23 cellular contexts compared by ENCODE assay signal in the genomic region with DNA sequence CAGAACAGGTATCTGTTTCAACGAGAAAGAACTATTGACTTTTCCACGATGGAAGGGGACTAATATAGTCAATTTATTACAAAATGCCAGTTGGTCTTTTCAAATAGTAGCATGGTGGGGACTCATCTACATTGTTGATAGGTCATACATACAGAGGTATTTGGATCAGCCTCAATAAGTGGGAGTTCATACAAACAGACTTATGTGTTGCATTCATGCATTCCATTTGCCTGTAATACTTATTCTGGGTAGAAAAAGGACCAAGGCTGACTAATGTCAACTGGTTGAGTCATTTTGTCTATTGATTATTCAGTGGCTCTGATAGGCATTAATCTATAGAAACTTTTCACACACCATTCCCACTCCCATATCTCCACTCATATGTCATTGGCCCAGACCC. TPM values are rescaled to one million over a fixed set of nuclear protein-coding genes. Genes with fewer than 3 reads are reported as not detected.
"Had no signal": no experiment of that assay in that cellular context is flagged by ENCODE, and none has a peak within 500 bp of the region (broad histone marks: within the 10 kb centered on the region; RNA-seq: fewer than 3 reads in every experiment).

No MANE protein-coding gene starts in this region.

- H3K4me1 ChIP-seq: adrenal gland, ascending aorta, heart right ventricle, left lung, lower lobe of right lung, neural progenitor cell, spleen, tibial nerve had no signal

- DNase-seq: activated CD8-positive, alpha-beta memory T cell treated with anti-CD3 and anti-CD28 coated beads for 24 hours; activated naive CD8-positive, alpha-beta T cell treated with anti-CD3 and anti-CD28 coated beads for 36 hours; adrenal gland; brain microvascular endothelial cell; caudate nucleus; cortex of kidney; foreskin melanocyte; heart right ventricle; left lung; lower lobe of right lung; mesenchymal stem cell; natural killer cell; occipital lobe; spleen; stimulated activated naive CD4-positive, alpha-beta T cell; T1000; WERI-Rb-1 had no signal

- H3K36me3 Mint-ChIP-seq: natural killer cell, neural progenitor cell had no signal

- H3K27ac ChIP-seq: adrenal gland, ascending aorta, brain microvascular endothelial cell, heart right ventricle, left lung, lower lobe of right lung, neural progenitor cell, spleen, tibial nerve, WERI-Rb-1 had no signal

- H3K4me3 Mint-ChIP-seq: activated naive CD4-positive, alpha-beta T cell treated with anti-CD3 and anti-CD28 coated beads for 36 hours; activated naive CD8-positive, alpha-beta T cell treated with anti-CD3 and anti-CD28 coated beads for 36 hours; natural killer cell; neural progenitor cell had no signal

- H3K27ac Mint-ChIP-seq: activated naive CD4-positive, alpha-beta T cell treated with anti-CD3 and anti-CD28 coated beads for 36 hours; activated naive CD8-positive, alpha-beta T cell treated with anti-CD3 and anti-CD28 coated beads for 36 hours; natural killer cell; neural progenitor cell had no signal

- FAIRE-seq: endothelial cell of umbilical vein had no signal

- H3K4me1 Mint-ChIP-seq: activated naive CD8-positive, alpha-beta T cell treated with anti-CD3 and anti-CD28 coated beads for 36 hours; neural progenitor cell had no signal

- ATAC-seq: activated CD4-positive, CD25-positive, alpha-beta regulatory T cell treated with anti-CD3 and anti-CD28 coated beads, Interleukin-2, amount 50 U/mL, for 24 hours; heart right ventricle; left lung; natural killer cell had no signal

- H3K4me3 ChIP-seq: adrenal gland, ascending aorta, heart right ventricle, left lung, lower lobe of right lung, neural progenitor cell, spleen, tibial nerve had no signal

- H3K27me3 ChIP-seq: adrenal gland, ascending aorta, brain microvascular endothelial cell, left lung, neural progenitor cell, spleen, tibial nerve had no signal

- H3K36me3 ChIP-seq: adrenal gland, ascending aorta, brain microvascular endothelial cell, heart right ventricle, left lung, lower lobe of right lung, neural progenitor cell, spleen, tibial nerve, WERI-Rb-1 had no signal

RNA-seq across cellular contexts. Expression of a gene that starts 48.2 kb away (rescaled TPM):
- total RNA-seq: activated naive CD8-positive, alpha-beta T cell treated with anti-CD3 and anti-CD28 coated beads for 36 hours; ascending aorta; endothelial cell of umbilical vein had no signal
